In genomic region chr13:112063309-112063626, GRCh38 we compare ENCODE assay signal across 27 cellular contexts. TPM values are rescaled to one million over a fixed set of nuclear protein-coding genes. Genes with fewer than 3 reads are reported as not detected.
DNase-seq lines count a peak whose midpoint lies in the region; ATAC-seq and TF ChIP-seq lines count a peak whose summit lies in the region.
"Had no signal": no experiment of that assay in that cellular context is flagged by ENCODE, and none has a peak within 500 bp of the region (broad histone marks: within the 10 kb centered on the region; RNA-seq: fewer than 3 reads in every experiment).

No MANE protein-coding gene starts in this region.

- H3K4me3 Mint-ChIP-seq in activated naive CD4-positive, alpha-beta T cell treated with anti-CD3 and anti-CD28 coated beads, Interleukin-2, amount 10 ng/mL, durations not matched to agents 7 days and 5 days: no peak overlapping the region
- peak overlapping the region; percentile 68 for H3K4me3 Mint-ChIP-seq in WTC11
- no peak overlapping the region for H3K4me3 Mint-ChIP-seq in stimulated activated memory B cell treated with anti-CD40 and anti-IgM and Interleukin-4, amounts not matched to agents 10 μg/mL and 1 μg/mL and 100 μg/mL, for 72 hours
- H3K4me3 Mint-ChIP-seq: dendritic cell treated with granulocyte-macrophage colony-stimulating factor and Interleukin-4, amounts not matched to agents 40 ng/mL and 50 ng/mL, for 4 days had no signal

- no peak overlapping the region for H3K27ac ChIP-seq in iPS-18a (ENCODE audit: low read length)
- H3K27ac ChIP-seq: HL-60, ovary, right atrium auricular region, SJSA1, spleen had no signal

- peak overlapping the region; percentile 21 for H3K4me3 ChIP-seq in iPS-18a (ENCODE audit: low read length)
- H3K4me3 ChIP-seq: ovary, right atrium auricular region, SJSA1 had no signal

- TF ChIP-seq CTCF in WTC11 (IDR thresholded peaks at IDR 0.05): no peak

- H3K36me3 Mint-ChIP-seq in activated naive CD4-positive, alpha-beta T cell treated with anti-CD3 and anti-CD28 coated beads, Interleukin-2, amount 10 ng/mL, durations not matched to agents 7 days and 5 days: peaks cover 5% of the 10 kb centered on the region
- H3K36me3 Mint-ChIP-seq in WTC11: no peaks in the 10 kb centered on the region
- H3K36me3 Mint-ChIP-seq in stimulated activated memory B cell treated with anti-CD40 and anti-IgM and Interleukin-4, amounts not matched to agents 10 μg/mL and 1 μg/mL and 100 μg/mL, for 72 hours: no peaks in the 10 kb centered on the region

- CTCF ChIA-PET in activated naive CD4-positive, alpha-beta T cell treated with anti-CD3 and anti-CD28 coated beads, Interleukin-2, amount 10 ng/mL, durations not matched to agents 7 days and 5 days (lab: Charles Lee): no interaction called here
- CTCF ChIA-PET in WTC11 (lab: Charles Lee): interaction anchor here (0.6 to 4.2 kb wide), 6 partner anchors 8 to 589 kb away, joined by 3 to 63 read pairs (median 4); no protein-coding TSS in a partner anchor

- peaks cover 35% of the 10 kb centered on the region for H3K4me1 ChIP-seq in iPS-18a (ENCODE audit: control insufficient read depth, low read depth, low read length)
- H3K4me1 ChIP-seq: SJSA1 had no signal

- H3K4me1 Mint-ChIP-seq in activated naive CD4-positive, alpha-beta T cell treated with anti-CD3 and anti-CD28 coated beads, Interleukin-2, amount 10 ng/mL, durations not matched to agents 7 days and 5 days: no peaks in the 10 kb centered on the region
- peaks cover 56% of the 10 kb centered on the region for H3K4me1 Mint-ChIP-seq in WTC11
- H3K4me1 Mint-ChIP-seq in stimulated activated memory B cell treated with anti-CD40 and anti-IgM and Interleukin-4, amounts not matched to agents 10 μg/mL and 1 μg/mL and 100 μg/mL, for 72 hours: no peaks in the 10 kb centered on the region

- peaks cover 95% of the 10 kb centered on the region for H3K27me3 ChIP-seq in iPS-18a (ENCODE audit: control insufficient read depth, insufficient read depth, low read length)
- H3K27me3 ChIP-seq: ovary had no signal

- DNase-seq in activated naive CD4-positive, alpha-beta T cell treated with anti-CD3 and anti-CD28 coated beads, Interleukin-2, amount 10 ng/mL, durations not matched to agents 7 days and 5 days: no peak
- no peak for DNase-seq in activated naive CD4-positive, alpha-beta T cell (lab: John Stamatoyannopoulos, UW)
- no peak for DNase-seq in WTC11 (ENCODE audit: low spot score)
- DNase-seq: activated CD4-positive, alpha-beta T cell treated with anti-CD3 and anti-CD28 coated beads, Interleukin-2, amount 50 U/mL, for 1 hour; activated naive CD4-positive, alpha-beta T cell treated with Interleukin-2 at 50 U/mL for 16 hours; EL; HCEC 1CT; mammary epithelial cell; NCI-H187; NCI-H2171 treated with DMSO at 0.1 percent for 48 hours; NCI-H524 treated with DMSO at 0.1 percent for 48 hours; ovary; stimulated activated CD4-positive, alpha-beta T cell treated with anti-CD3 and anti-CD28 coated beads, Interleukin-2, amount 100 ng/mL, for 48 hours; stimulated activated naive CD4-positive, alpha-beta T cell had no signal

- peaks cover 3% of the 10 kb centered on the region for H3K9me3 ChIP-seq in iPS-18a (ENCODE audit: control insufficient read depth, low read depth, low read length)
- H3K9me3 ChIP-seq: ovary, right atrium auricular region had no signal

- no peak overlapping the region for H3K9ac ChIP-seq in iPS-18a (ENCODE audit: low read length)

- peaks cover 93% of the 10 kb centered on the region for H3K27me3 Mint-ChIP-seq in activated naive CD4-positive, alpha-beta T cell treated with anti-CD3 and anti-CD28 coated beads, Interleukin-2, amount 10 ng/mL, durations not matched to agents 7 days and 5 days
- peaks cover 90% of the 10 kb centered on the region for H3K27me3 Mint-ChIP-seq in WTC11 (ENCODE audit: low read depth)
- H3K27me3 Mint-ChIP-seq in stimulated activated memory B cell treated with anti-CD40 and anti-IgM and Interleukin-4, amounts not matched to agents 10 μg/mL and 1 μg/mL and 100 μg/mL, for 72 hours: peaks cover 76% of the 10 kb centered on the region

- ATAC-seq in WTC11 (no peak), HG03439 (IDR thresholded peaks at IDR 0.05; ENCODE audit: unreplicated experiment) (no peak), HG03095 (IDR thresholded peaks at IDR 0.05; ENCODE audit: unreplicated experiment) (no peak)
- ATAC-seq in stimulated activated memory B cell treated with anti-CD40 and anti-IgM and Interleukin-4, amounts not matched to agents 10 μg/mL and 1 μg/mL and 100 μg/mL, for 72 hours: no peak

- H3K36me3 ChIP-seq in iPS-18a (ENCODE audit: control insufficient read depth, low read depth, low read length): no peaks in the 10 kb centered on the region
- H3K36me3 ChIP-seq: ovary, right atrium auricular region, SJSA1, spleen had no signal

- peaks cover 5% of the 10 kb centered on the region for H3K9me3 Mint-ChIP-seq in activated naive CD4-positive, alpha-beta T cell treated with anti-CD3 and anti-CD28 coated beads, Interleukin-2, amount 10 ng/mL, durations not matched to agents 7 days and 5 days
- H3K9me3 Mint-ChIP-seq in WTC11: no peaks in the 10 kb centered on the region
- H3K9me3 Mint-ChIP-seq in stimulated activated memory B cell treated with anti-CD40 and anti-IgM and Interleukin-4, amounts not matched to agents 10 μg/mL and 1 μg/mL and 100 μg/mL, for 72 hours: no peaks in the 10 kb centered on the region
- H3K9me3 Mint-ChIP-seq: dendritic cell treated with granulocyte-macrophage colony-stimulating factor and Interleukin-4, amounts not matched to agents 40 ng/mL and 50 ng/mL, for 4 days had no signal

- H3K27ac Mint-ChIP-seq in activated naive CD4-positive, alpha-beta T cell treated with anti-CD3 and anti-CD28 coated beads, Interleukin-2, amount 10 ng/mL, durations not matched to agents 7 days and 5 days: peak overlapping the region; percentile 61
- H3K27ac Mint-ChIP-seq in WTC11: no peak overlapping the region
- peak overlapping the region; percentile 2 for H3K27ac Mint-ChIP-seq in stimulated activated memory B cell treated with anti-CD40 and anti-IgM and Interleukin-4, amounts not matched to agents 10 μg/mL and 1 μg/mL and 100 μg/mL, for 72 hours
- H3K27ac Mint-ChIP-seq: CD14-positive monocyte; dendritic cell treated with granulocyte-macrophage colony-stimulating factor and Interleukin-4, amounts not matched to agents 40 ng/mL and 50 ng/mL, for 4 days had no signal

- POLR2A ChIA-PET in WTC11 (lab: Charles Lee): interaction anchor here (0.6 kb wide), 1 partner anchor 10 kb away, joined by 5 read pairs; no protein-coding TSS in a partner anchor

TF ChIP-seq in WTC11, 78 proteins besides CTCF, POLR2A, EP300 and RAD21:
- TF ChIP-seq MAX (CRISPR knock-in tag; IDR thresholded peaks at IDR 0.05): peak; percentile 20; the same call in 1 of the 2 replicates
- no peak for TF ChIP-seq RORB (CRISPR knock-in tag; IDR thresholded peaks at IDR 0.05)
- TF ChIP-seq IRF1 (CRISPR knock-in tag; IDR thresholded peaks at IDR 0.05): no peak
- TF ChIP-seq E2F5 (CRISPR knock-in tag; IDR thresholded peaks at IDR 0.05): no peak
- TF ChIP-seq ZSCAN18 (CRISPR knock-in tag; IDR thresholded peaks at IDR 0.05): no peak
- no peak for TF ChIP-seq MXD4 (CRISPR knock-in tag; IDR thresholded peaks at IDR 0.05; ENCODE audit: borderline replicate concordance)
- TF ChIP-seq NR3C1 (CRISPR knock-in tag; conservative IDR thresholded peaks at IDR 0.05; ENCODE audit: low read depth): no peak

RNA-seq across cellular contexts. Expression of gene SOX1, which starts 3.7 kb away (rescaled TPM):
- 0.15 to 0.25 TPM (median 0.18 TPM) in 3 replicates for total RNA-seq in WTC11 (2021)
- total RNA-seq: cardiac septum; mammary epithelial cell; ovary; right atrium auricular region; RPMI7951; SJSA1; spleen; T-helper 1 cell treated with Interleukin-12 subunit alpha and Interleukin-12 subunit beta and Interleukin-4 antibody, amounts not matched to agents 30 ng/mL and 1 ng/mL, for 36 hours had no signal
